Comparison of ENCODE assay signal across 14 cellular contexts in genomic region chr2:178819147-178819875, GRCh38. TPM values are rescaled to one million over a fixed set of nuclear protein-coding genes. Genes with fewer than 3 reads are reported as not detected.
DNase-seq lines count a peak whose midpoint lies in the region; ATAC-seq and TF ChIP-seq lines count a peak whose summit lies in the region.
"Had no signal": no experiment of that assay in that cellular context is flagged by ENCODE, and none has a peak within 500 bp of the region (broad histone marks: within the 10 kb centered on the region; RNA-seq: fewer than 3 reads in every experiment).

No MANE protein-coding gene starts in this region.

- H3K4me3 Mint-ChIP-seq in activated CD4-positive, alpha-beta memory T cell treated with anti-CD3 and anti-CD28 coated beads for 36 hours, result no peak overlapping the region

- H3K27me3 ChIP-seq in heart right ventricle, result no peaks in the 10 kb centered on the region
- H3K27me3 ChIP-seq: uterus had no signal

- H3K9me3 Mint-ChIP-seq in activated CD4-positive, alpha-beta memory T cell treated with anti-CD3 and anti-CD28 coated beads for 36 hours, result no peaks in the 10 kb centered on the region
- H3K9me3 Mint-ChIP-seq: naive thymus-derived CD4-positive, alpha-beta T cell had no signal

- WGBS in heart right ventricle, 2 donors, result 74 to 83% methylated on average over 1 of the region's 1 CpG

- CTCF ChIA-PET in activated CD4-positive, alpha-beta memory T cell treated with anti-CD3 and anti-CD28 coated beads for 36 hours (lab: Charles Lee), result interaction anchor here (0.9 to 1.3 kb wide), 2 partner anchors 71 to 119 kb away, joined by 3 read pairs; no protein-coding TSS in a partner anchor

- peak in 4 of 9 donors; percentile 6 to 24 (median 14) for TF ChIP-seq CTCF in heart right ventricle (IDR thresholded peaks at IDR 0.05)

- no peaks in the 10 kb centered on the region for H3K9me3 ChIP-seq in heart right ventricle
- H3K9me3 ChIP-seq: uterus had no signal

- intact Hi-C loops in heart right ventricle (cut with DNase I), result no loop called here
- intact Hi-C loops in activated CD4-positive, alpha-beta memory T cell treated with anti-CD3 and anti-CD28 coated beads for 36 hours (cut with micrococcal nuclease), result no loop called here

- H3K4me3 ChIP-seq in heart right ventricle, result peak overlapping the region in 6 of 10 donors; percentile 0 to 27 (median 21)
- H3K4me3 ChIP-seq: SK-N-MC, uterus had no signal

- H3K4me1 ChIP-seq in heart right ventricle, result peaks cover 0 to 22% (median 12%) of the 10 kb centered on the region in 9 donors
- H3K4me1 ChIP-seq: uterus had no signal

- DNase-seq in ELR (ENCODE audit: low read depth), result peak; percentile 12
- peak; percentile 21 for DNase-seq in LHCN-M2 (ENCODE audit: low read depth)
- no peak for DNase-seq in heart right ventricle
- DNase-seq in DMS53 treated with DMSO at 0.1 percent for 48 hours (lab: John Stamatoyannopoulos, UW; ENCODE audit: unreplicated experiment), result no peak
- no peak for DNase-seq in DMS79 treated with DMSO at 0.1 percent for 48 hours (lab: John Stamatoyannopoulos, UW)
- DNase-seq in NCI-H146 (lab: John Stamatoyannopoulos, UW), result no peak
- DNase-seq in activated CD4-positive, alpha-beta memory T cell treated with anti-CD3 and anti-CD28 coated beads for 36 hours, result no peak
- DNase-seq: activated T-cell treated with anti-CD3 and anti-CD28 coated beads for 4 hours, NCI-H187, uterus had no signal

- H3K36me3 ChIP-seq in heart right ventricle, result peaks cover 0 to 22% (median 0%) of the 10 kb centered on the region in 9 donors
- H3K36me3 ChIP-seq: uterus had no signal

- no peaks in the 10 kb centered on the region for H3K27me3 Mint-ChIP-seq in activated CD4-positive, alpha-beta memory T cell treated with anti-CD3 and anti-CD28 coated beads for 36 hours
- H3K27me3 Mint-ChIP-seq: naive thymus-derived CD4-positive, alpha-beta T cell had no signal

- POLR2A ChIA-PET in activated CD4-positive, alpha-beta memory T cell treated with anti-CD3 and anti-CD28 coated beads for 36 hours (lab: Charles Lee), result no interaction called here

- H3K4me1 Mint-ChIP-seq in activated CD4-positive, alpha-beta memory T cell treated with anti-CD3 and anti-CD28 coated beads for 36 hours (ENCODE audit: low read depth), result peaks cover 3% of the 10 kb centered on the region

- ATAC-seq in GM19455 (IDR thresholded peaks at IDR 0.05; ENCODE audit: unreplicated experiment) (peak; percentile 32), heart right ventricle (peak; percentile 27 to 86 (median 70))
- ATAC-seq: left lobe of liver; naive thymus-derived CD4-positive, alpha-beta T cell had no signal

- H3K27ac Mint-ChIP-seq in activated CD4-positive, alpha-beta memory T cell treated with anti-CD3 and anti-CD28 coated beads for 36 hours, result no peak overlapping the region

- peak overlapping the region; percentile 16 to 83 (median 74) for H3K27ac ChIP-seq in heart right ventricle
- H3K27ac ChIP-seq: SK-N-MC, uterus had no signal

- no peaks in the 10 kb centered on the region for H3K36me3 Mint-ChIP-seq in activated CD4-positive, alpha-beta memory T cell treated with anti-CD3 and anti-CD28 coated beads for 36 hours

RNA-seq across cellular contexts. Expression of gene TTN, which starts 12.1 kb away (rescaled TPM):
- 2.0 and 5.5 TPM in 2 replicates for total RNA-seq in LHCN-M2 (2014; rRNA removed)
- polyA plus RNA-seq in LHCN-M2 (2012), result 0.38 TPM
- 1,000 to 10,000 TPM; 2,633 to 4,921 (median 3,995) TPM for total RNA-seq in heart right ventricle
- polyA plus RNA-seq in heart right ventricle, result 100 to 1,000 TPM in 1 of 2 donors, 10 to 100 TPM in 1; 65.7 to 862 TPM
- 1 to 10 TPM in 1 of 2 experiments, under 1 TPM in 1; 0.73 to 1.2 TPM for total RNA-seq in activated CD4-positive, alpha-beta memory T cell treated with anti-CD3 and anti-CD28 coated beads for 36 hours

Comparison
In these comparisons a context has a peak if more than half of its experiments do, and no peak if none do; other contexts are left out.
1. DNase-seq: peak in ELR (single experiment) and LHCN-M2 (single experiment); none in heart right ventricle (0 of 2), DMS53 treated with DMSO at 0.1 percent for 48 hours (single experiment), DMS79 treated with DMSO at 0.1 percent for 48 hours (single experiment), NCI-H146 (single experiment) and activated CD4-positive, alpha-beta memory T cell treated with anti-CD3 and anti-CD28 coated beads for 36 hours (single experiment).
2. RNA of gene TTN, which starts 12.1 kb away (total RNA-seq): 2,633 to 4,921 TPM in heart right ventricle; 2.0 to 5.5 TPM in LHCN-M2 and 0.73 to 1.2 TPM in activated CD4-positive, alpha-beta memory T cell treated with anti-CD3 and anti-CD28 coated beads for 36 hours; every median in the first group is over 100 times any median in the second.